8 cellular contexts compared by ENCODE assay signal in the genomic region with DNA sequence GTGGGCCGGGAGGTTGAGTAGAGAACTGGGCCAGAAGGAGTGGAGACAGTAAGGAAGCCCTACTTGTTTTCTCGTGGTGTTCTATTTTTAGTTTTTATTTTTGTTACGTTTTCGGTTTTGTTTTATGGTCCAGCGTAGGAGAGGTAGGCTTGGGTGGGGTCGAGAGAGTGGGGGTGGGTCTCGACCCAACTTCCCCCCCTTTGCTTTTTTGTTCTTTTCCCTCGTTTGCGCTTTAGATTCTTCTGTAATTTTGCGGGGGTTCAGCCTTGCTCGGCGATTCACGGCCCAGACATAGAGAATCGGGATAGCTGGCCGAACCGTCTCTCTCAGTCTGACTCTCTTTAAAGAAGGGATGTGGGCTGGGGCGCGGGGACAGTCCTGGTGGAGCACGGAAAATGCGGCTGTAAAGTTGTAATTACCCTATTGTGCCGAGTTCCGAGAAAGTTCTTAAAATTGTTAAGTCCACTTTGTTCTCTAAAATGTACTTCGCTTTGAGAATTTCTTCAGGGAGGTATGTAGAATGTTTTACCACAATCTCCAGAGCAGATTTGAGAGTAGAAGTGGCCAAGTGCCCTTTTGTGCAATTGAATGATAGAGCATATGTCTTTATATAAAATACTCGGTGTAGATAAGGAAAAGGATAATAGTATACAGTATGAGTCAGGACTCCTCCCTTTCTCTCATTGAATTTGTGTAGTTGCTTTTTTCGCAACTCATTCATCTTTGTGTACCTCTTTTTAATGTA. TPM values are rescaled to one million over a fixed set of nuclear protein-coding genes. Genes with fewer than 3 reads are reported as not detected.
DNase-seq lines count a peak whose midpoint lies in the region; ATAC-seq and TF ChIP-seq lines count a peak whose summit lies in the region.

No MANE protein-coding gene starts in this region.

- no peaks in the 10 kb centered on the region for H3K27me3 Mint-ChIP-seq in activated T-cell treated with anti-CD3 and anti-CD28 coated beads, Interleukin-2, amount 50 U/mL, for 4 hours (ENCODE audit: low read depth)
- no peaks in the 10 kb centered on the region for H3K27me3 Mint-ChIP-seq in natural killer cell (ENCODE audit: low read depth in 2 of 2)

- DNase-seq in DMS 273 (lab: John Stamatoyannopoulos, UW; ENCODE audit: unreplicated experiment) = peak; percentile 65
- no peak for DNase-seq in DMS 273 treated with DMSO at 0.1 percent for 48 hours (lab: John Stamatoyannopoulos, UW)
- peak; percentile 49 for DNase-seq in NCI-H2227 (lab: John Stamatoyannopoulos, UW; ENCODE audit: unreplicated experiment)
- DNase-seq in activated T-cell treated with anti-CD3 and anti-CD28 coated beads, Interleukin-2, amount 50 U/mL, for 4 hours = peak; percentile 8
- DNase-seq in fibroblast of peridontal ligament (ENCODE audit: extremely low read depth) = peak; percentile 33
- peak; percentile 27 for DNase-seq in natural killer cell
- DNase-seq in testis = peak; percentile 57

- H3K36me3 ChIP-seq in testis (ENCODE audit: low read depth, missing control alignments) = no peaks in the 10 kb centered on the region

- peaks cover 7% of the 10 kb centered on the region for H3K36me3 Mint-ChIP-seq in activated T-cell treated with anti-CD3 and anti-CD28 coated beads, Interleukin-2, amount 50 U/mL, for 4 hours (ENCODE audit: insufficient read depth)
- H3K36me3 Mint-ChIP-seq in natural killer cell = no peaks in the 10 kb centered on the region

- no peaks in the 10 kb centered on the region for H3K9me3 Mint-ChIP-seq in activated T-cell treated with anti-CD3 and anti-CD28 coated beads, Interleukin-2, amount 50 U/mL, for 4 hours
- H3K9me3 Mint-ChIP-seq in natural killer cell = no peaks in the 10 kb centered on the region

- TF ChIP-seq CTCF in natural killer cell (IDR thresholded peaks at IDR 0.05) = no peak
- TF ChIP-seq CTCF in testis (IDR thresholded peaks at IDR 0.05) = no peak

- no peaks in the 10 kb centered on the region for H3K9me3 ChIP-seq in testis

- peak overlapping the region; percentile 94 to 99 for H3K27ac Mint-ChIP-seq in natural killer cell

- peaks cover 47% of the 10 kb centered on the region for H3K4me1 Mint-ChIP-seq in activated T-cell treated with anti-CD3 and anti-CD28 coated beads, Interleukin-2, amount 50 U/mL, for 4 hours (ENCODE audit: low read depth)
- H3K4me1 Mint-ChIP-seq in natural killer cell = peaks cover 51 to 52% of the 10 kb centered on the region in 2 donors

- H3K4me1 ChIP-seq in testis = peaks cover 17% of the 10 kb centered on the region

- peak; percentile 7 for ATAC-seq in HG02678 (IDR thresholded peaks at IDR 0.05; ENCODE audit: unreplicated experiment)
- ATAC-seq in activated T-cell treated with anti-CD3 and anti-CD28 coated beads, Interleukin-2, amount 50 U/mL, for 4 hours = peak; percentile 6
- ATAC-seq in natural killer cell = peak; percentile 24 to 35 (median 26)

- no peak for TF ChIP-seq POLR2A in testis (IDR thresholded peaks at IDR 0.05)

- H3K27me3 ChIP-seq in testis = no peaks in the 10 kb centered on the region

- 0 to 1% methylated on average over 25 of the region's 25 CpGs for WGBS in testis, 2 donors

- intact Hi-C loops in natural killer cell (cut with micrococcal nuclease) (loop anchor here (1.0 to 10.0 kb wide), 3 partner anchors 67 to 724 kb away; partner anchors contain the start of genes CROT, DBF4 and SLC25A40), testis (cut with DNase I; ENCODE audit: low total_unique reads) (no loop called here)

- peak overlapping the region; percentile 83 to 90 for H3K4me3 ChIP-seq in testis

- peak overlapping the region; percentile 96 to 98 for H3K27ac ChIP-seq in testis

- peak overlapping the region; percentile 96 for H3K4me3 Mint-ChIP-seq in activated T-cell treated with anti-CD3 and anti-CD28 coated beads, Interleukin-2, amount 50 U/mL, for 4 hours
- H3K4me3 Mint-ChIP-seq in natural killer cell = peak overlapping the region; percentile 95

RNA-seq across cellular contexts. Expression of gene DMTF1, which starts 0.8 kb away (rescaled TPM):
- total RNA-seq in activated T-cell treated with anti-CD3 and anti-CD28 coated beads, Interleukin-2, amount 50 U/mL, for 4 hours = 10 to 100 TPM; 39.7 to 45.5 (median 43.7) TPM
- total RNA-seq in natural killer cell (100 to 1,000 TPM; 154 to 178 (median 160) TPM), testis (100 to 1,000 TPM; 148 to 196 TPM)
- 118 TPM for polyA plus RNA-seq in testis (ENCODE audit: insufficient read depth, low read depth, low replicate concordance)
